Comparison of ENCODE assay signal across 8 cellular contexts in genomic region chr17:72126575-72127486, GRCh38. TPM values are rescaled to one million over a fixed set of nuclear protein-coding genes. Genes with fewer than 3 reads are reported as not detected.
DNase-seq lines count a peak whose midpoint lies in the region; ATAC-seq and TF ChIP-seq lines count a peak whose summit lies in the region.

No MANE protein-coding gene starts in this region.

- no peaks in the 10 kb centered on the region for H3K27me3 Mint-ChIP-seq in progenitor cell of endocrine pancreas

- H3K4me1 ChIP-seq in Panc1 (ENCODE audit: control insufficient read depth, insufficient read depth, low read length) (peaks cover 54% of the 10 kb centered on the region), mesendoderm (ENCODE audit: control insufficient read depth, low read depth, low read length) (no peaks in the 10 kb centered on the region)

- H3K56ac ChIP-seq in mesendoderm (ENCODE audit: low read length): no peak overlapping the region

- no peak overlapping the region for H3K4me2 ChIP-seq in mesendoderm (ENCODE audit: low read length)

- ATAC-seq in Panc1 (peak; percentile 63), GM21447 (IDR thresholded peaks at IDR 0.05; ENCODE audit: unreplicated experiment) (no peak), GM19324 (IDR thresholded peaks at IDR 0.05; ENCODE audit: low FRiP score, unreplicated experiment) (no peak)

- H3K23ac ChIP-seq in mesendoderm (ENCODE audit: low read length): no peak overlapping the region

- no peak overlapping the region for H4K8ac ChIP-seq in mesendoderm (ENCODE audit: low read depth, low read length)

- H3K9ac ChIP-seq in mesendoderm (ENCODE audit: low read length): no peak overlapping the region

- DNase-seq in ELR (ENCODE audit: low read depth) (peak; percentile 90), Panc1 (ENCODE audit: low read depth, low spot score) (no peak), fibroblast of pulmonary artery (ENCODE audit: low read depth) (peak; percentile 56), progenitor cell of endocrine pancreas (ENCODE audit: low spot score, unreplicated experiment) (no peak), mesendoderm (no peak), erythroblast (lab: John Stamatoyannopoulos, UW) (no peak)

- peaks cover 18% of the 10 kb centered on the region for H3K36me3 ChIP-seq in Panc1 (ENCODE audit: control insufficient read depth, insufficient read depth, low read length)
- H3K36me3 ChIP-seq in mesendoderm (ENCODE audit: control insufficient read depth, insufficient read depth, low read length): no peaks in the 10 kb centered on the region

- H3K27me3 ChIP-seq in Panc1 (ENCODE audit: control insufficient read depth, insufficient read depth, low read length): no peaks in the 10 kb centered on the region
- no peaks in the 10 kb centered on the region for H3K27me3 ChIP-seq in mesendoderm (ENCODE audit: insufficient read depth, low read length, poor library complexity)

- POLR2A ChIA-PET in Panc1 (lab: Charles Lee): interaction anchor here (0.6 to 0.8 kb wide), 3 partner anchors 148 to 387 kb away, joined by 3 read pairs; no protein-coding TSS in a partner anchor

- H2BK15ac ChIP-seq in mesendoderm (replicated peaks; ENCODE audit: low read depth): no peak overlapping the region

- BruUV-seq in Panc1 (replicated peaks; lab: Mats Ljungman, UMichigan): no TSS peak

- H3K27ac Mint-ChIP-seq in progenitor cell of endocrine pancreas: peak overlapping the region; percentile 81

- no peak overlapping the region for H3K4ac ChIP-seq in mesendoderm (ENCODE audit: low read depth, low read length)

- H3K4me3 ChIP-seq in Panc1 (ENCODE audit: low read depth in 2 of 2, low read length in 2 of 2): peak overlapping the region in 1 of 2 experiments; percentile 6; a peak in 2 of 4 replicates
- H3K4me3 ChIP-seq in fibroblast of pulmonary artery (replicated peaks; ENCODE audit: low read depth, low read length): no peak overlapping the region
- no peak overlapping the region for H3K4me3 ChIP-seq in mesendoderm (ENCODE audit: low read length)

- H3K9me3 Mint-ChIP-seq in progenitor cell of endocrine pancreas (ENCODE audit: low read depth): no peaks in the 10 kb centered on the region

- no peak overlapping the region for H2AK5ac ChIP-seq in mesendoderm (ENCODE audit: low read length)

- H2BK5ac ChIP-seq in mesendoderm (ENCODE audit: low read length): no peak overlapping the region

- peaks cover 28% of the 10 kb centered on the region for H3K4me1 Mint-ChIP-seq in progenitor cell of endocrine pancreas (ENCODE audit: low read depth)

- no CpG with 5 or more reads among the region's 8 CpGs for WGBS in mesendoderm (ENCODE audit: extremely low coverage, insufficient coverage, low lambda C conversion rate)

- in situ Hi-C loops in Panc1 (cut with HindIII; ENCODE audit: low pct_unique_long_range_greater_than_20kb, low sequenced_read_pairs): loop anchor here (25.0 kb wide), 2 partner anchors 285 to 360 kb away; no protein-coding TSS in a partner anchor

- H3K4me3 Mint-ChIP-seq in progenitor cell of endocrine pancreas (ENCODE audit: low read depth): no peak overlapping the region

- no peak overlapping the region for H2BK120ac ChIP-seq in mesendoderm (ENCODE audit: low read depth, low read length)

- TF ChIP-seq POLR2A in erythroblast (IDR thresholded peaks at IDR 0.05; ENCODE audit: low read length): no peak

- no peak overlapping the region for H4K5ac ChIP-seq in mesendoderm (ENCODE audit: low read length)

- peaks cover 20% of the 10 kb centered on the region for H3K36me3 Mint-ChIP-seq in progenitor cell of endocrine pancreas (ENCODE audit: insufficient read depth)

- intact Hi-C loops in Panc1 (cut with micrococcal nuclease; ENCODE audit: unreplicated experiment): loop anchor here (10.0 kb wide), 3 partner anchors 208 to 338 kb away; no protein-coding TSS in a partner anchor

- peak overlapping the region; percentile 91 for H3K27ac ChIP-seq in Panc1 (ENCODE audit: low read length)
- H3K27ac ChIP-seq in mesendoderm (ENCODE audit: low read depth, low read length): no peak overlapping the region

- no peaks in the 10 kb centered on the region for H3K79me2 ChIP-seq in mesendoderm (ENCODE audit: control insufficient read depth, insufficient read depth, low read length)

- TF ChIP-seq CTCF in Panc1 (IDR thresholded peaks at IDR 0.05) (peak; percentile 5; the same call in 1 of the 2 replicates), fibroblast of pulmonary artery (IDR thresholded peaks at IDR 0.05; ENCODE audit: low read length, missing control alignments) (no peak), progenitor cell of endocrine pancreas (IDR thresholded peaks at IDR 0.05; ENCODE audit: unreplicated experiment) (no peak)

- CTCF ChIA-PET in Panc1 (lab: Charles Lee): interaction anchor here (0.6 kb wide), 1 partner anchor 1360 kb away, joined by 3 read pairs; no protein-coding TSS in a partner anchor

- H3K9me3 ChIP-seq in Panc1 (ENCODE audit: control insufficient read depth, insufficient read depth, low read depth, low read length): no peaks in the 10 kb centered on the region

- H3K18ac ChIP-seq in mesendoderm (ENCODE audit: low read length): no peak overlapping the region

- no peaks in the 10 kb centered on the region for H3K79me1 ChIP-seq in mesendoderm (ENCODE audit: low read length)

RNA-seq across cellular contexts. Expression of gene SOX9, which starts 6.0 kb away (rescaled TPM):
- total RNA-seq in Panc1 (2021; ENCODE audit: unreplicated experiment) (79.5 TPM), progenitor cell of endocrine pancreas (190 and 219 TPM in 2 replicates)
- 63.0 TPM for polyA plus RNA-seq in Panc1 (2012; ENCODE audit: insufficient read length)
- 2.4 TPM for polyA plus RNA-seq in mesendoderm (2013, experiment 1 of 2)
- polyA plus RNA-seq in mesendoderm (2013, experiment 2 of 2): 2.4 TPM

Comparison
In these comparisons a context has a peak if more than half of its experiments do, and no peak if none do; other contexts are left out.
1. DNase-seq: peak in ELR (single experiment) and fibroblast of pulmonary artery (single experiment); none in Panc1 (single experiment), progenitor cell of endocrine pancreas (single experiment), mesendoderm (single experiment) and erythroblast (0 of 2).